In the genomic region with DNA sequence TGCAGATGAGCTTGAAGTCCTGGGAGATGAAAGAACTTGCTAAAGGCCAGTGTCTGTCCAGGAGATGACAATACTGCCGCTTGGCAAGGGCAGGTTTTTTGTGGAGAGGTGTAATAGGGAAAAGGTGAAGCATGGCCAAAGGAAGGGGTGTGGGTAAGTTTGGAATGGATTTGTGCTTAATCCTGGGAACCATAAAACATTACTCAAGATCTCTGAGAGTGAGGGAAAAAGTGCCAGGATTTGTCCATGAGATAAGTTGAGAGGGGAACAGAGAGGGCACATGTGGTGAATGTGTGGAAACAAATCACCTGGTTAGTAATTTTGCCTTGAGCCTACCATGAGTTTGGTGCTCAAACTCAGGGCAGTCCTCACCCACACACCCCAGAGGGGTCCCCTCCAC, we compare ENCODE assay signal across 24 cellular contexts.
A peak's percentile ranks its signal among the peaks of the same experiment; 100 is the strongest.
DNase-seq lines count a peak whose midpoint lies in the region; ATAC-seq and TF ChIP-seq lines count a peak whose summit lies in the region.
"Had no signal": no experiment of that assay in that cellular context is flagged by ENCODE, and none has a peak within 500 bp of the region (broad histone marks: within the 10 kb centered on the region; RNA-seq: fewer than 3 reads in every experiment).

No MANE protein-coding gene starts in this region.

- H3K14ac ChIP-seq in H9 (ENCODE audit: insufficient read depth, low read length) = no peak overlapping the region

- no peak for DNase-seq in Caco-2
- DNase-seq in mammary epithelial cell = no peak
- DNase-seq in lower lobe of right lung = no peak
- DNase-seq in activated gamma-delta T cell treated with Interleukin-2 at 50 U/mL for 16 hours = no peak
- DNase-seq in H9 = no peak
- DNase-seq in germinal center (ENCODE audit: low spot score) = no peak
- DNase-seq: activated B cell treated with CpG ODN at 0.5 μM for 24 hours; activated T-cell treated with anti-CD3 and anti-CD28 coated beads, Interleukin-2, amount 50 U/mL, for 48 hours; DMS153; GF-D8; NCI-H1436 treated with DMSO at 0.1 percent for 48 hours; NCI-H2171 treated with DMSO at 0.1 percent for 48 hours; NCI-H774; occipital lobe; stimulated activated CD4-positive, alpha-beta T cell treated with anti-CD3 and anti-CD28 coated beads, Interleukin-4, amount 100 ng/mL, for 24 hours; T-helper 17 cell had no signal

- no peaks in the 10 kb centered on the region for H3K36me3 ChIP-seq in Caco-2 (ENCODE audit: control insufficient read depth, insufficient read depth, low read length)
- H3K36me3 ChIP-seq in mammary epithelial cell (ENCODE audit: insufficient read depth, low read length) = no peaks in the 10 kb centered on the region
- H3K36me3 ChIP-seq in lower lobe of right lung = no peaks in the 10 kb centered on the region
- H3K36me3 ChIP-seq in skeletal muscle satellite cell (ENCODE audit: insufficient read depth, low read length) = no peaks in the 10 kb centered on the region
- H3K36me3 ChIP-seq: HAP-1 had no signal

- H4K91ac ChIP-seq in H9 (ENCODE audit: insufficient read length, low read depth, low read length) = no peak overlapping the region

- H3K79me1 ChIP-seq in H9 (ENCODE audit: insufficient read depth, low read depth, low read length, poor library complexity, severe bottlenecking) = no peaks in the 10 kb centered on the region

- no peak overlapping the region for H2AK5ac ChIP-seq in H9 (ENCODE audit: insufficient read length, low read length)

- no peaks in the 10 kb centered on the region for H3K9me3 Mint-ChIP-seq in Caco-2 (ENCODE audit: unreplicated experiment)
- no peaks in the 10 kb centered on the region; a peak in 2 of 5 replicates for H3K9me3 Mint-ChIP-seq in H9
- peaks cover 3% of the 10 kb centered on the region for H3K9me3 Mint-ChIP-seq in stimulated activated memory B cell treated with anti-CD40 and anti-IgM and Interleukin-4, amounts not matched to agents 10 μg/mL and 1 μg/mL and 100 μg/mL, for 72 hours
- H3K9me3 Mint-ChIP-seq: activated naive CD4-positive, alpha-beta T cell treated with anti-CD3 and anti-CD28 coated beads, Interleukin-2, amount 50 U/mL, for 24 hours had no signal

- H3K18ac ChIP-seq in H9 (ENCODE audit: insufficient read length, low read depth, low read length) = no peak overlapping the region

- H3T11ph ChIP-seq in H9 (ENCODE audit: low read length) = no peak overlapping the region

- no peaks in the 10 kb centered on the region for H3K23me2 ChIP-seq in H9 (ENCODE audit: insufficient read length, low read depth, low read length, poor library complexity, severe bottlenecking)

- in situ Hi-C loops in mammary epithelial cell (cut with MboI; ENCODE audit: low sequenced_read_pairs in 2 of 2) = no loop called here

- POLR2A ChIA-PET in Caco-2 (lab: Charles Lee) = no interaction called here

- no peak overlapping the region for H2BK15ac ChIP-seq in H9 (ENCODE audit: low read depth, low read length)

- H2BK120ac ChIP-seq in H9 (ENCODE audit: low read depth, low read length, poor library complexity, severe bottlenecking) = no peak overlapping the region

- H3K4me2 ChIP-seq in mammary epithelial cell (ENCODE audit: insufficient read depth, low read depth, low read length) (no peak overlapping the region), skeletal muscle satellite cell (ENCODE audit: low read length) (no peak overlapping the region), H9 (ENCODE audit: insufficient read depth, insufficient read length, low read length) (no peak overlapping the region)

- H3K79me2 ChIP-seq in mammary epithelial cell (ENCODE audit: insufficient read depth, low read length) (no peaks in the 10 kb centered on the region), H9 (ENCODE audit: insufficient read depth, low read length) (no peaks in the 10 kb centered on the region)

- H2AFZ ChIP-seq in mammary epithelial cell (ENCODE audit: low read depth, low read length) (peak overlapping the region; percentile 71), H9 (ENCODE audit: low read length) (no peak overlapping the region)

- no peak overlapping the region for H4K8ac ChIP-seq in H9 (replicated peaks; ENCODE audit: insufficient read length, low read depth, low read length)

- H3K27ac Mint-ChIP-seq in Caco-2 (ENCODE audit: unreplicated experiment) (peak overlapping the region; percentile 10), H9 (no peak overlapping the region)
- no peak overlapping the region for H3K27ac Mint-ChIP-seq in stimulated activated memory B cell treated with anti-CD40 and anti-IgM and Interleukin-4, amounts not matched to agents 10 μg/mL and 1 μg/mL and 100 μg/mL, for 72 hours
- H3K27ac Mint-ChIP-seq: activated B cell treated with CpG ODN at 0.5 μM for 24 hours; activated naive CD4-positive, alpha-beta T cell treated with anti-CD3 and anti-CD28 coated beads, Interleukin-2, amount 50 U/mL, for 24 hours; T-helper 17 cell had no signal

- no peaks in the 10 kb centered on the region for H4K20me1 ChIP-seq in mammary epithelial cell (ENCODE audit: insufficient read depth, low read length)
- no peaks in the 10 kb centered on the region for H4K20me1 ChIP-seq in H9 (ENCODE audit: control insufficient read depth, insufficient read depth, insufficient read length)

- H3K4me1 ChIP-seq in Caco-2 = no peaks in the 10 kb centered on the region
- H3K4me1 ChIP-seq in mammary epithelial cell (ENCODE audit: insufficient read depth, low read length) = peaks cover 45% of the 10 kb centered on the region
- H3K4me1 ChIP-seq in lower lobe of right lung = peaks cover 60% of the 10 kb centered on the region
- peaks cover 63% of the 10 kb centered on the region for H3K4me1 ChIP-seq in skeletal muscle satellite cell (ENCODE audit: control insufficient read depth, insufficient read depth, low read length)
- 0 out of 2 replicates have a peak, but pooled peaks cover 2% of the 10 kb centered on the region for H3K4me1 ChIP-seq in H9 (ENCODE audit: insufficient read depth, low read length)
- H3K4me1 ChIP-seq: HAP-1 had no signal

- no peak overlapping the region for H2BK20ac ChIP-seq in H9 (ENCODE audit: low read depth, low read length, poor library complexity, severe bottlenecking)

- H3K9me3 ChIP-seq in Caco-2 (no peaks in the 10 kb centered on the region), mammary epithelial cell (replicated peaks; ENCODE audit: insufficient read depth, low read length) (no peaks in the 10 kb centered on the region), lower lobe of right lung (no peaks in the 10 kb centered on the region), skeletal muscle satellite cell (replicated peaks; ENCODE audit: low read length) (no peaks in the 10 kb centered on the region), H9 (ENCODE audit: control insufficient read depth, low read depth, low read length) (no peaks in the 10 kb centered on the region)
- H3K9me3 ChIP-seq: HAP-1 had no signal

- H3K27me3 ChIP-seq in Caco-2 (replicated peaks; ENCODE audit: control insufficient read depth, insufficient read depth, low read length) (no peaks in the 10 kb centered on the region), mammary epithelial cell (ENCODE audit: insufficient read depth, low read length) (no peaks in the 10 kb centered on the region), lower lobe of right lung (ENCODE audit: low read depth) (no peaks in the 10 kb centered on the region), skeletal muscle satellite cell (ENCODE audit: control insufficient read depth, insufficient read depth, low read length) (no peaks in the 10 kb centered on the region), H9 (ENCODE audit: insufficient read depth, low read length) (no peaks in the 10 kb centered on the region)
- H3K27me3 ChIP-seq: foreskin keratinocyte had no signal

- H3K4me3 ChIP-seq in Caco-2 (ENCODE audit: low read depth, low read length) (no peak overlapping the region), mammary epithelial cell (replicated peaks in 1 of 3; ENCODE audit: insufficient read depth in 1 of 3, low read depth in 2 of 3, low read length in 3 of 3) (no peak overlapping the region), lower lobe of right lung (no peak overlapping the region), skeletal muscle satellite cell (ENCODE audit: low read length) (no peak overlapping the region)
- H3K4me3 ChIP-seq: GM12878, HAP-1 had no signal

- H2BK5ac ChIP-seq in H9 (ENCODE audit: insufficient read length, low read length) = no peak overlapping the region

- H3K27me3 Mint-ChIP-seq in Caco-2 (ENCODE audit: insufficient read depth, unreplicated experiment) (no peaks in the 10 kb centered on the region), H9 (ENCODE audit: low read depth) (no peaks in the 10 kb centered on the region; the same call in 1 of the 2 replicates)
- peaks cover 6% of the 10 kb centered on the region for H3K27me3 Mint-ChIP-seq in stimulated activated memory B cell treated with anti-CD40 and anti-IgM and Interleukin-4, amounts not matched to agents 10 μg/mL and 1 μg/mL and 100 μg/mL, for 72 hours
- H3K27me3 Mint-ChIP-seq: activated B cell treated with CpG ODN at 0.5 μM for 24 hours; activated naive CD4-positive, alpha-beta T cell treated with anti-CD3 and anti-CD28 coated beads, Interleukin-2, amount 50 U/mL, for 24 hours had no signal

- BruUV-seq in Caco-2 (replicated peaks; lab: Mats Ljungman, UMichigan) (no TSS peak), mammary epithelial cell (replicated peaks; lab: Mats Ljungman, UMichigan) (no TSS peak)

- no peak overlapping the region for H2BK12ac ChIP-seq in H9 (ENCODE audit: insufficient read length, low read depth, low read length)

- no peak for TF ChIP-seq CTCF in Caco-2 (IDR thresholded peaks at IDR 0.05; ENCODE audit: insufficient read depth in 1 of 2, low read depth in 1 of 2, low read length in 1 of 2, severe bottlenecking in 1 of 2, unreplicated experiment in 1 of 2)
- no peak for TF ChIP-seq CTCF in mammary epithelial cell (conservative IDR thresholded peaks at IDR 0.05 in 1 of 2, IDR thresholded peaks at IDR 0.05 in 1 of 2; ENCODE audit: extremely low read depth in 1 of 2, insufficient read depth in 1 of 2, low read depth in 1 of 2, low read length in 2 of 2)
- TF ChIP-seq CTCF in lower lobe of right lung (IDR thresholded peaks at IDR 0.05) = no peak
- TF ChIP-seq CTCF in H9 (conservative IDR thresholded peaks at IDR 0.05) = no peak

- no peak overlapping the region for H3K56ac ChIP-seq in H9 (ENCODE audit: insufficient read length, low read depth, low read length)

- H3K4me3 Mint-ChIP-seq in Caco-2 (ENCODE audit: unreplicated experiment) = no peak overlapping the region
- H3K4me3 Mint-ChIP-seq in H9 = no peak overlapping the region
- H3K4me3 Mint-ChIP-seq in stimulated activated memory B cell treated with anti-CD40 and anti-IgM and Interleukin-4, amounts not matched to agents 10 μg/mL and 1 μg/mL and 100 μg/mL, for 72 hours = no peak overlapping the region
- H3K4me3 Mint-ChIP-seq: activated B cell treated with CpG ODN at 0.5 μM for 24 hours; activated naive CD4-positive, alpha-beta T cell treated with anti-CD3 and anti-CD28 coated beads, Interleukin-2, amount 50 U/mL, for 24 hours; CD14-positive monocyte; T-helper 17 cell had no signal

- H3K9ac ChIP-seq in mammary epithelial cell (ENCODE audit: insufficient read depth, low read length) = no peak overlapping the region
- H3K9ac ChIP-seq in skeletal muscle satellite cell (ENCODE audit: low read depth, low read length) = peak overlapping the region; percentile 51
- no peak overlapping the region for H3K9ac ChIP-seq in H9 (ENCODE audit: extremely low read depth, insufficient read length, low read length)

- WGBS in mammary epithelial cell (ENCODE audit: low coverage, missing lambda C conversion rate) = 100% methylated on average over 1 of the region's 1 CpG
- WGBS in H9 (ENCODE audit: extremely low coverage, insufficient read length, low lambda C conversion rate) = no CpG with 5 or more reads among the region's 1 CpG

- intact Hi-C loops in Caco-2 (cut with micrococcal nuclease; ENCODE audit: unreplicated experiment) (no loop called here), mammary epithelial cell (cut with micrococcal nuclease) (no loop called here), lower lobe of right lung (cut with DNase I) (no loop called here)

- H3K23ac ChIP-seq in H9 (ENCODE audit: insufficient read length, low read depth, low read length) = no peak overlapping the region

- no peak overlapping the region for H3K4ac ChIP-seq in H9 (ENCODE audit: low read depth, low read length)

- H3K4me1 Mint-ChIP-seq in Caco-2 (ENCODE audit: low read depth, unreplicated experiment) (no peaks in the 10 kb centered on the region), H9 (no peaks in the 10 kb centered on the region)
- no peaks in the 10 kb centered on the region for H3K4me1 Mint-ChIP-seq in stimulated activated memory B cell treated with anti-CD40 and anti-IgM and Interleukin-4, amounts not matched to agents 10 μg/mL and 1 μg/mL and 100 μg/mL, for 72 hours
- H3K4me1 Mint-ChIP-seq: activated B cell treated with CpG ODN at 0.5 μM for 24 hours had no signal

- dilution Hi-C loops in mammary epithelial cell (cut with HindIII; ENCODE audit: low sequenced_read_pairs) = no loop called here

- H4K5ac ChIP-seq in H9 (ENCODE audit: insufficient read length, low read depth, low read length) = no peak overlapping the region

- H3K27ac ChIP-seq in mammary epithelial cell (ENCODE audit: insufficient read depth, low read depth, low read length) (no peak overlapping the region), lower lobe of right lung (peak overlapping the region; percentile 55), H9 (ENCODE audit: insufficient read length, low read depth, low read length) (no peak overlapping the region)
- H3K27ac ChIP-seq: foreskin keratinocyte had no signal

- no peak for ATAC-seq in lower lobe of right lung
- ATAC-seq in stimulated activated memory B cell treated with anti-CD40 and anti-IgM and Interleukin-4, amounts not matched to agents 10 μg/mL and 1 μg/mL and 100 μg/mL, for 72 hours = no peak
- ATAC-seq: foreskin keratinocyte, HepG2, T-helper 17 cell had no signal

- CTCF ChIA-PET in Caco-2 (lab: Charles Lee) = no interaction called here
- CTCF ChIA-PET in mammary epithelial cell (lab: Charles Lee; ENCODE audit: low non-redundant PET) = no interaction called here

- H3K36me3 Mint-ChIP-seq in Caco-2 (ENCODE audit: insufficient read depth, unreplicated experiment) = no peaks in the 10 kb centered on the region
- no peaks in the 10 kb centered on the region; a peak in 1 of 7 replicates for H3K36me3 Mint-ChIP-seq in H9 (ENCODE audit: insufficient read depth in 1 of 3, low read depth in 3 of 3)
- H3K36me3 Mint-ChIP-seq in stimulated activated memory B cell treated with anti-CD40 and anti-IgM and Interleukin-4, amounts not matched to agents 10 μg/mL and 1 μg/mL and 100 μg/mL, for 72 hours = no peaks in the 10 kb centered on the region
- H3K36me3 Mint-ChIP-seq: activated naive CD4-positive, alpha-beta T cell treated with anti-CD3 and anti-CD28 coated beads, Interleukin-2, amount 50 U/mL, for 24 hours had no signal
